Comparison of ENCODE assay signal across 10 cellular contexts in the genomic region with DNA sequence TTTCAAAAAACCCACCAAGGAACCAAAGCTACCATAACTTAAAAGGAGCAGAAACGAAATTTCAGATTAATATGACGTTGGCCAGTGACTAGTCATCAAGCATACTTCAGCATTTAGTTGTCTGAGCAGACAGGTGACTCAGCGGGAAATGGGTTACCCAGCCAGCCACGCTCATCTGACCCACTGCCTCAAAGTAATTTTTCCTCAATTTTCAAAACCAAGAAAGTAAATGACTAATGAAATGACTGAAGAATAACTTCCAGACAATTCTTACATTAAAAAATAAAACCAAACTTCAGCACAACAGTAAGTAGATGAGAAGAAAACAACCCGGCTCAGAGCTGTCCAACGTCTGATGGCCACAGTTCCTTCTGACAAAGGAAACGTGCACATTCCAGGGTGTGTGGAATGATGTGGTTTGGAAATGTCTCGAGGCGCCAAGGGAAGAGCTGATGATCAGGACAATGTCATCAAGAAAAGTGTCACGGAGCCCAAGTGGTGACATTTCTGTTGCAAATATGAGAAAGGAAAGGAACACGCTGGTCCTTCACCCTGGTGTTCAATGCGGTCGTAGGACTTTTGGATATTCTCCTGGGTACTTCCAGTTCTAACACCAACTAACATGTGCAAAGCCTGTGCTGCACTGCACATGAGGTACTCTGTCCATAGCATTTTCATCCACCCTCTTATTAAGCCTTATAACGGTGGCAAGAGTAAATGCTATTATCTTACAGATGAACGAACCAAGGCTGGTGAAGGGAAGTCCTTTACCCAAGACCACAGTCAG.
A peak's percentile ranks its signal among the peaks of the same experiment; 100 is the strongest.
DNase-seq lines count a peak whose midpoint lies in the region; ATAC-seq and TF ChIP-seq lines count a peak whose summit lies in the region.
"Had no signal": no experiment of that assay in that cellular context is flagged by ENCODE, and none has a peak within 500 bp of the region (broad histone marks: within the 10 kb centered on the region; RNA-seq: fewer than 3 reads in every experiment).

No MANE protein-coding gene starts in this region.

- WGBS in esophagus squamous epithelium, 2 donors = 57 to 69% methylated on average over 15 of the region's 15 CpGs

- TF ChIP-seq CTCF in esophagus squamous epithelium (IDR thresholded peaks at IDR 0.05) (no peak), progenitor cell of endocrine pancreas (IDR thresholded peaks at IDR 0.05; ENCODE audit: unreplicated experiment) (no peak)

- no peak overlapping the region for H3K4me3 Mint-ChIP-seq in progenitor cell of endocrine pancreas (ENCODE audit: low read depth)

- DNase-seq in EH (ENCODE audit: low read depth) (peak; percentile 95), SJSA1 (ENCODE audit: low read depth in 1 of 2, low spot score in 2 of 2) (peak; percentile 69 to 82), dedifferentiated amniotic fluid mesenchymal stem cell (ENCODE audit: extremely low spot score) (peak; percentile 66), renal cortical epithelial cell (ENCODE audit: low read depth) (peak; percentile 96), NCI-H446 (lab: John Stamatoyannopoulos, UW) (no peak), esophagus squamous epithelium (lab: John Stamatoyannopoulos, UW) (no peak), progenitor cell of endocrine pancreas (ENCODE audit: low spot score, unreplicated experiment) (no peak)
- DNase-seq: small intestine had no signal

- no peaks in the 10 kb centered on the region for H3K9me3 Mint-ChIP-seq in progenitor cell of endocrine pancreas (ENCODE audit: low read depth)
- H3K9me3 Mint-ChIP-seq: IgD-negative memory B cell had no signal

- H3K4me3 ChIP-seq in SJSA1 = no peak overlapping the region
- no peak overlapping the region for H3K4me3 ChIP-seq in esophagus squamous epithelium

- H3K4me1 Mint-ChIP-seq in progenitor cell of endocrine pancreas (ENCODE audit: low read depth) = peaks cover 2% of the 10 kb centered on the region

- H3K27ac ChIP-seq in SJSA1 = peak overlapping the region; percentile 89
- H3K27ac ChIP-seq in esophagus squamous epithelium = peak overlapping the region in 1 of 4 donors; percentile 22

- H3K36me3 ChIP-seq in SJSA1 (no peaks in the 10 kb centered on the region), esophagus squamous epithelium (peaks cover 0 to 3% (median 0%) of the 10 kb centered on the region in 3 donors)

- peaks cover 9% of the 10 kb centered on the region for H3K36me3 Mint-ChIP-seq in progenitor cell of endocrine pancreas (ENCODE audit: insufficient read depth)

- H3K9me3 ChIP-seq in SJSA1 (replicated peaks) (no peaks in the 10 kb centered on the region), esophagus squamous epithelium (no peaks in the 10 kb centered on the region)

- no peak for ATAC-seq in GM21515 (IDR thresholded peaks at IDR 0.05; ENCODE audit: unreplicated experiment)

- no peaks in the 10 kb centered on the region for H3K27me3 Mint-ChIP-seq in progenitor cell of endocrine pancreas
- H3K27me3 Mint-ChIP-seq: IgD-negative memory B cell had no signal

- no peak for TF ChIP-seq POLR2A in esophagus squamous epithelium (IDR thresholded peaks at IDR 0.05)

- H3K4me1 ChIP-seq in SJSA1 (replicated peaks) (peaks cover 15% of the 10 kb centered on the region), esophagus squamous epithelium (peaks cover 0 to 11% (median 4%) of the 10 kb centered on the region in 3 donors)

- H3K27me3 ChIP-seq in SJSA1 (replicated peaks) = no peaks in the 10 kb centered on the region
- no peaks in the 10 kb centered on the region for H3K27me3 ChIP-seq in esophagus squamous epithelium

- intact Hi-C loops in esophagus squamous epithelium (cut with DNase I) = no loop called here

- H3K27ac Mint-ChIP-seq in progenitor cell of endocrine pancreas = no peak overlapping the region

Comparison
In these comparisons a context has a peak if more than half of its experiments do, and no peak if none do; other contexts are left out.
1. DNase-seq: peak in EH (single experiment), SJSA1 (2 of 2), dedifferentiated amniotic fluid mesenchymal stem cell (single experiment) and renal cortical epithelial cell (single experiment); none in NCI-H446 (0 of 2), esophagus squamous epithelium (single experiment) and progenitor cell of endocrine pancreas (single experiment).